In the genomic region with DNA sequence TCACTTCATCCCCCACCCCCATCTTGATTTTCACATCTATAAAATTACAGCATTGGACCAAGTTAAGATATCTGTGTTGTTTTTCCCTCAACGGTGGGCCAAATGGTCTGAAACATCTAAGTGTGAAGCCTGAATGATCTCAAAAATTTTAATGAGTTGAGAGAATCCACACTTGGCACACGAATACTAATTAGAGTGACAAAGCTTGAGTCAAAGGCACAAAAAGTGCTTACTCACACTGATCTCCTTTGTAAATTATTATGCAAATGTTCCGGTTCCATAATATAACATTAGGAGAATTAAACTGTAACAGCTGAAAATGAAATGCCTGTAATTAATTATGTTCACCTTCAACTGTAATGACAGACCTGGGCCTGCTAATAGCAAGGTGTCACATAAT, we compare ENCODE assay signal across 17 cellular contexts.
"Had no signal": no experiment of that assay in that cellular context is flagged by ENCODE, and none has a peak within 500 bp of the region (broad histone marks: within the 10 kb centered on the region; RNA-seq: fewer than 3 reads in every experiment).

No MANE protein-coding gene starts in this region.

- H3K4me1 ChIP-seq: esophagus muscularis mucosa, parathyroid adenoma had no signal

- H3K9me3 Mint-ChIP-seq: activated CD4-positive, alpha-beta T cell treated with anti-CD3 and anti-CD28 coated beads, Interleukin-2, amount 10 ng/mL, durations not matched to agents 24 days and 14 days; activated CD8-positive, alpha-beta T cell treated with anti-CD3 and anti-CD28 coated beads for 36 hours; activated T-helper 17 cell treated with anti-CD3 and anti-CD28 coated beads, Interleukin-2, amount 50 U/mL, for 72 hours; mesothelial cell of epicardium; nephron; T-cell had no signal

- DNase-seq: activated CD4-positive, alpha-beta T cell treated with anti-CD3 and anti-CD28 coated beads, Interleukin-2, amount 10 ng/mL, durations not matched to agents 24 days and 14 days; activated CD4-positive, CD25-positive, alpha-beta regulatory T cell; activated CD8-positive, alpha-beta T cell treated with anti-CD3 and anti-CD28 coated beads for 36 hours; activated naive CD4-positive, alpha-beta T cell; activated T-cell treated with anti-CD3 and anti-CD28 coated beads, Interleukin-2, amount 50 U/mL, for 1 hour; cerebellar nuclear complex; cortex of kidney; lower lobe of right lung; retina; stimulated activated naive CD4-positive, alpha-beta T cell treated with Interleukin-2 at 50 U/mL for 16 hours; T-cell; tibial artery had no signal

- H3K4me1 Mint-ChIP-seq: activated CD4-positive, alpha-beta T cell treated with anti-CD3 and anti-CD28 coated beads, Interleukin-2, amount 10 ng/mL, durations not matched to agents 24 days and 14 days; activated T-helper 17 cell treated with anti-CD3 and anti-CD28 coated beads, Interleukin-2, amount 50 U/mL, for 72 hours; T-cell had no signal

- H3K27me3 ChIP-seq: esophagus muscularis mucosa, tibial artery had no signal

- H3K27ac Mint-ChIP-seq: activated CD4-positive, alpha-beta T cell treated with anti-CD3 and anti-CD28 coated beads, Interleukin-2, amount 10 ng/mL, durations not matched to agents 24 days and 14 days; activated CD8-positive, alpha-beta T cell treated with anti-CD3 and anti-CD28 coated beads for 36 hours; activated T-helper 17 cell treated with anti-CD3 and anti-CD28 coated beads, Interleukin-2, amount 50 U/mL, for 72 hours; mesothelial cell of epicardium; nephron; T-cell had no signal

- H3K36me3 Mint-ChIP-seq: mesothelial cell of epicardium, T-cell had no signal

- H3K4me3 ChIP-seq: esophagus muscularis mucosa, lower lobe of right lung, tibial artery had no signal

- H3K27ac ChIP-seq: esophagus muscularis mucosa, lower lobe of right lung, parathyroid adenoma, tibial artery had no signal

- H3K4me3 Mint-ChIP-seq: activated CD4-positive, alpha-beta T cell treated with anti-CD3 and anti-CD28 coated beads, Interleukin-2, amount 10 ng/mL, durations not matched to agents 24 days and 14 days; activated CD8-positive, alpha-beta T cell treated with anti-CD3 and anti-CD28 coated beads for 36 hours; activated T-helper 17 cell treated with anti-CD3 and anti-CD28 coated beads, Interleukin-2, amount 50 U/mL, for 72 hours; mesothelial cell of epicardium; nephron; T-cell had no signal

- ATAC-seq: activated CD8-positive, alpha-beta T cell treated with anti-CD3 and anti-CD28 coated beads for 36 hours; activated T-helper 17 cell treated with anti-CD3 and anti-CD28 coated beads, Interleukin-2, amount 50 U/mL, for 72 hours; lower lobe of right lung; T-cell had no signal

- H3K79me2 ChIP-seq: parathyroid adenoma had no signal

- H3K36me3 ChIP-seq: esophagus muscularis mucosa, lower lobe of right lung, tibial artery had no signal

- H3K9me3 ChIP-seq: esophagus muscularis mucosa, lower lobe of right lung, tibial artery had no signal

- H3K9ac ChIP-seq: parathyroid adenoma had no signal
